ENCODE assay signal across 11 cellular contexts in the genomic region with DNA sequence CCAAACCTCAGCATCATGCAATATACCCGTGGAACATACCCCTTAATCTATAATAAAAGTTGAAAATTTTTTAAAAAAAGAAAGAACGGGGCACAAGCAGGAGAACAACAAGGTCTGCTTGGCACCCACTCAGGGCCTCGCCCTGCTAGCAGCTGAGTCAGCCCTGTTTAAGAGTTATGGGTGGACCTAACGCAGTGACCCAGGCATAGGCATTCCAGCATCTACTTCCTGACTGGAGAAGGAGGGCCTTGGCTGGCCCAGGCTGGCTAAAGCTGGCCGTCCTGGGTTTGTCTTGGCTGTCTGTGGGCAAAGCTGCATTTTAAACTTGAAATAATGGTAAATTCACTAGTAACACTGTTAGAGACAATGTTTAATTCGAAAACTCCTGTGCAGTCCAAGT.
DNase-seq lines count a peak whose midpoint lies in the region; ATAC-seq, FAIRE-seq and TF ChIP-seq lines count a peak whose summit lies in the region.
"Had no signal": no experiment of that assay in that cellular context is flagged by ENCODE, and none has a peak within 500 bp of the region (broad histone marks: within the 10 kb centered on the region; RNA-seq: fewer than 3 reads in every experiment).

No MANE protein-coding gene starts in this region.

- CTCF ChIA-PET in HCT116 (lab: Charles Lee), result no interaction called here

- H3K4me1 ChIP-seq in HCT116 (ENCODE audit: control insufficient read depth in 1 of 2, insufficient read depth in 2 of 2, low read length in 2 of 2) (peaks cover 30 to 58% of the 10 kb centered on the region in 2 experiments), astrocyte (ENCODE audit: insufficient read depth, low read length) (peaks cover 55% of the 10 kb centered on the region), stomach (peaks cover 4 to 42% (median 22%) of the 10 kb centered on the region in 4 donors), spleen (peaks cover 0 to 19% (median 0%) of the 10 kb centered on the region in 6 donors)

- RAD21 ChIA-PET in HCT116 (lab: Charles Lee; ENCODE audit: low non-redundant PET in 1 of 2, low total read pairs in 2 of 2, uncharacterized antibody in 2 of 2, unreplicated experiment in 2 of 2), result no interaction called here

- no peak for FAIRE-seq in astrocyte (lab: Jason Lieb, UNC)

- H3K4me1 Mint-ChIP-seq in astrocyte (ENCODE audit: low read depth, unreplicated experiment), result peaks cover 66% of the 10 kb centered on the region

- H3K27ac Mint-ChIP-seq in astrocyte (ENCODE audit: unreplicated experiment), result peak overlapping the region; percentile 98
- H3K27ac Mint-ChIP-seq: naive thymus-derived CD4-positive, alpha-beta T cell had no signal

- H3K27ac ChIP-seq in HCT116 (ENCODE audit: low read depth, low read length), result no peak overlapping the region
- H3K27ac ChIP-seq in astrocyte (ENCODE audit: low read depth, low read length), result peak overlapping the region; percentile 74
- peak overlapping the region; percentile 58 to 76 (median 62) for H3K27ac ChIP-seq in stomach
- peak overlapping the region in 2 of 8 donors; percentile 28 for H3K27ac ChIP-seq in spleen

- peaks cover 3% of the 10 kb centered on the region for H3K9me3 Mint-ChIP-seq in astrocyte (ENCODE audit: unreplicated experiment)

- BruUV-seq in HCT116 (replicated peaks; lab: Mats Ljungman, UMichigan), result no TSS peak

- no peak for TF ChIP-seq POLR2A in HCT116 (IDR thresholded peaks at IDR 0.05; ENCODE audit: borderline replicate concordance, extremely low read depth, insufficient read depth, insufficient read length)
- TF ChIP-seq POLR2A in stomach (IDR thresholded peaks at IDR 0.05), result no peak
- TF ChIP-seq POLR2A in spleen (IDR thresholded peaks at IDR 0.05), result no peak

- H3K27me3 Mint-ChIP-seq in astrocyte (ENCODE audit: low read depth, unreplicated experiment), result no peaks in the 10 kb centered on the region

- H3K9me3 ChIP-seq in HCT116 (ENCODE audit: control insufficient read depth in 1 of 2, insufficient read depth in 1 of 2, low read depth in 1 of 2, low read length in 2 of 2) (no peaks in the 10 kb centered on the region), astrocyte (ENCODE audit: insufficient read depth, low read depth, low read length) (no peaks in the 10 kb centered on the region), stomach (no peaks in the 10 kb centered on the region), spleen (no peaks in the 10 kb centered on the region)

- H3K4me3 ChIP-seq in HCT116 (replicated peaks in 1 of 2; ENCODE audit: low read depth in 1 of 2, low read length in 2 of 2) (0 out of 4 replicates have a peak overlapping the region, but pooled peaks of 1 of the 2 experiments have one; percentile 1), astrocyte (ENCODE audit: insufficient read depth, low read depth, low read length) (no peak overlapping the region), stomach (no peak overlapping the region), spleen (no peak overlapping the region)

- POLR2A ChIA-PET in HCT116 (lab: Charles Lee), result interaction anchor here (0.6 to 1.4 kb wide), 2 partner anchors 17 to 288 kb away, joined by 3 to 4 read pairs; no protein-coding TSS in a partner anchor

- intact Hi-C loops in HCT116 (cut with micrococcal nuclease), result loop anchor here (5.0 kb wide), 1 partner anchor 237 kb away; a partner anchor contains a TSS
- intact Hi-C loops in left ventricle myocardium superior (cut with micrococcal nuclease), result no loop called here
- intact Hi-C loops in stomach (cut with DNase I; ENCODE audit: low total_unique reads), result no loop called here
- intact Hi-C loops in spleen (cut with DNase I; ENCODE audit: low total_unique reads), result no loop called here

- WGBS in stomach, 5 donors, result 45 to 60% (median 56%) methylated on average over 6 of the region's 6 CpGs
- WGBS in spleen, 5 donors, result 65 to 87% (median 76%) methylated on average over 6 of the region's 6 CpGs

- peak; percentile 53 for DNase-seq in HCT116 (ENCODE audit: low read depth, low spot score)
- DNase-seq in astrocyte (ENCODE audit: low read depth), result peak; percentile 92
- DNase-seq in left ventricle myocardium superior, result peak; percentile 37
- DNase-seq in stomach, result peak; percentile 64
- DNase-seq in NCI-H1105 (lab: John Stamatoyannopoulos, UW), result no peak
- DNase-seq in occipital lobe (lab: John Stamatoyannopoulos, UW), result no peak
- no peak for DNase-seq in spleen
- DNase-seq in activated effector memory CD4-positive, alpha-beta T cell treated with anti-CD3 and anti-CD28 coated beads, Interleukin-2, amount 50 U/mL, for 16 hours, result no peak
- DNase-seq: activated T-cell treated with anti-CD3 and anti-CD28 coated beads, Interleukin-2, amount 50 U/mL, for 48 hours; naive thymus-derived CD4-positive, alpha-beta T cell; NCI-H187 treated with DMSO at 0.1 percent for 48 hours had no signal

- H2AFZ ChIP-seq in HCT116 (ENCODE audit: low read depth, low read length, poor library complexity, severe bottlenecking) (peak overlapping the region; percentile 87), astrocyte (ENCODE audit: low read depth, low read length) (peak overlapping the region; percentile 67)

- no peak for TF ChIP-seq CTCF in HCT116 (IDR thresholded peaks at IDR 0.05 in 2 of 3, conservative IDR thresholded peaks at IDR 0.05 in 1 of 3; ENCODE audit: borderline replicate concordance in 1 of 3, insufficient read depth in 1 of 3, low read depth in 2 of 3, low read length in 2 of 3)
- no peak for TF ChIP-seq CTCF in astrocyte (IDR thresholded peaks at IDR 0.05; ENCODE audit: insufficient read depth, low read depth, low read length)
- no peak for TF ChIP-seq CTCF in stomach (IDR thresholded peaks at IDR 0.05)
- TF ChIP-seq CTCF in spleen (IDR thresholded peaks at IDR 0.05 in 8 of 11, conservative IDR thresholded peaks at IDR 0.05 in 3 of 11), result no peak

- no peak for TF ChIP-seq EP300 in stomach (IDR thresholded peaks at IDR 0.05)

- ATAC-seq in HCT116, result peak; percentile 79
- peak; percentile 25 for ATAC-seq in left ventricle myocardium superior
- ATAC-seq: naive thymus-derived CD4-positive, alpha-beta T cell had no signal

- H3K79me2 ChIP-seq in HCT116 (ENCODE audit: insufficient read depth, low read length) (no peaks in the 10 kb centered on the region), astrocyte (ENCODE audit: insufficient read depth, low read length) (no peaks in the 10 kb centered on the region)

- H3K9ac ChIP-seq in HCT116 (ENCODE audit: low read length) (no peak overlapping the region), astrocyte (ENCODE audit: low read length) (peak overlapping the region; percentile 42)

- H4K20me1 ChIP-seq in HCT116 (ENCODE audit: insufficient read depth) (no peaks in the 10 kb centered on the region), astrocyte (ENCODE audit: insufficient read depth, low read length) (no peaks in the 10 kb centered on the region)

- no peaks in the 10 kb centered on the region for H3K27me3 ChIP-seq in HCT116 (ENCODE audit: insufficient read depth, low read length)
- H3K27me3 ChIP-seq in astrocyte (ENCODE audit: insufficient read depth, low read length), result no peaks in the 10 kb centered on the region
- no peaks in the 10 kb centered on the region for H3K27me3 ChIP-seq in stomach
- H3K27me3 ChIP-seq in spleen (replicated peaks in 1 of 7), result no peaks in the 10 kb centered on the region

- no peaks in the 10 kb centered on the region for H3K36me3 ChIP-seq in HCT116 (ENCODE audit: control insufficient read depth in 1 of 2, insufficient read depth in 2 of 2, low read length in 2 of 2)
- H3K36me3 ChIP-seq in astrocyte (ENCODE audit: insufficient read depth, low read length), result no peaks in the 10 kb centered on the region
- H3K36me3 ChIP-seq in stomach, result no peaks in the 10 kb centered on the region
- H3K36me3 ChIP-seq in spleen, result no peaks in the 10 kb centered on the region

- H3K4me3 Mint-ChIP-seq in astrocyte (ENCODE audit: unreplicated experiment), result no peak overlapping the region
- H3K4me3 Mint-ChIP-seq: naive thymus-derived CD4-positive, alpha-beta T cell had no signal

- H3K36me3 Mint-ChIP-seq in astrocyte (ENCODE audit: low read depth, unreplicated experiment), result peaks cover 7% of the 10 kb centered on the region

- TF ChIP-seq RAD21 in HCT116 (IDR thresholded peaks at IDR 0.05; ENCODE audit: low read depth), result no peak

- peak overlapping the region; percentile 54 for H3K4me2 ChIP-seq in HCT116 (ENCODE audit: low read length)
- H3K4me2 ChIP-seq in astrocyte (ENCODE audit: low read length), result peak overlapping the region; percentile 6

- H3K9me2 ChIP-seq in HCT116 (ENCODE audit: insufficient read depth), result no peaks in the 10 kb centered on the region

TF ChIP-seq in HCT116, 20 proteins besides CTCF, POLR2A, EP300 and RAD21:
- TF ChIP-seq POLR2AphosphoS5 (IDR thresholded peaks at IDR 0.05; ENCODE audit: low read depth, low read length) (peak; percentile 56), CBX3 (IDR thresholded peaks at IDR 0.05; ENCODE audit: low read depth) (0 out of 2 replicates have a peak, but pooled peaks have one; percentile 47), EZH2 (IDR thresholded peaks at IDR 0.05) (no peak), ZFX (IDR thresholded peaks at IDR 0.05) (peak; percentile 19; the same call in 1 of the 2 replicates), FOSL1 (IDR thresholded peaks at IDR 0.05; ENCODE audit: low read depth) (0 out of 2 replicates have a peak, but pooled peaks have one; percentile 7), SP1 (IDR thresholded peaks at IDR 0.05; ENCODE audit: low read depth) (peak; percentile 33; the same call in 1 of the 2 replicates), JUND (IDR thresholded peaks at IDR 0.05) (0 out of 2 replicates have a peak, but pooled peaks have one; percentile 24)
- TF ChIP-seq, protein P1, sequence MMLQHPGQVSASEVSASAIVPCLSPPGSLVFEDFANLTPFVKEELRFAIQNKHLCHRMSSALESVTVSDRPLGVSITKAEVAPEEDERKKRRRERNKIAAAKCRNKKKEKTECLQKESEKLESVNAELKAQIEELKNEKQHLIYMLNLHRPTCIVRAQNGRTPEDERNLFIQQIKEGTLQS (IDR thresholded peaks at IDR 0.05), result no peak
TF ChIP-seq in HCT116: peak in this region for 6.

Comparison
In these comparisons a context has a peak if more than half of its experiments do, and no peak if none do; other contexts are left out.
1. DNase-seq: peak in HCT116 (single experiment), astrocyte (single experiment), left ventricle myocardium superior (single experiment) and stomach (single experiment); none in NCI-H1105 (single experiment), occipital lobe (single experiment), spleen (single experiment) and activated effector memory CD4-positive, alpha-beta T cell treated with anti-CD3 and anti-CD28 coated beads, Interleukin-2, amount 50 U/mL, for 16 hours (single experiment).